11 cellular contexts compared by ENCODE assay signal in the genomic region with DNA sequence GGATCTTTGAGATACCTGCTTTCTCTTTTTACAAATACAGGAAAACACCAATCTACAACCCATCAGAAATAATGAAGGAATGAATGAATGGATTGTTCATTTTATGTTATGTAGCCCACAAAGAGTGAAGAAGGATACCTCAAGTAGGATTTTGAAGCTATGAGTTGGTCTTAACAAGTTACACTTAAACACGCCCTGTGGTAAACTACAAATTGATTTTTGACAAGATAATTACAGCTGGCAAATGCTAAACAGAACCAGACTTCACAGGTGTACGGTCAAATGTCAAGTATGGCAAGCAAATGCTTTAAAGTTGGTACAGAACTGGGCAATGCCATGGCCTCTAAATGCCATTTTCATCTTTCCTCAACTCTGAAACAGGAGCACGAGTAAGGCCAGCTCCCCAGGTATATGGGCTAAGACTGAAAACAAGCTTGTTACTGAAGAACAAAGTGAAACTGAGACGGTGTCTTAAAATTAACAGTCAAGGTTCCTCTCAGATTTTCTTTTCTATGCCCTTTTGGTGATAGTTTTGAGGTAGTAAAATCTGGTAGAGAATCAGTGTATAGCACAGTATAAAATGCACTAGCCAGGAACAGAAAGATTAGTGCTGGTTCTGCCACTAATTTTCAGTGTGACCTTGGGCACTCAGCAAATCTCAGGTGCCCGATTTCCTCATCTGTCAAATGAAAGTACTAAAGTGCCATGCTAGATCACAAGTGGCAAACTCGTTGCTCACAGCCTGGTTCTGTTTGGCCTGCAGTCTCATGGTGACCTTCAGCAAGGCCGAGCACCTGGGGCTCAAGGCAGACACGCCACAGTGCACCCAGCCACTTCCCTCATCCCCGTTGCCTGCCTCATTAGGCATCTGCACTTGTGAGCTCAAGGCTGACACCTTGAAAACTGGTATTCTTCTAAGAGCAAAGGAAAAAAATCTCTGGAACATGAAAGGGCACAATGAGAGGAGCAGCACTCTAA. TPM values are rescaled to one million over a fixed set of nuclear protein-coding genes. Genes with fewer than 3 reads are reported as not detected.
DNase-seq lines count a peak whose midpoint lies in the region; ATAC-seq, FAIRE-seq and TF ChIP-seq lines count a peak whose summit lies in the region.
"Had no signal": no experiment of that assay in that cellular context is flagged by ENCODE, and none has a peak within 500 bp of the region (broad histone marks: within the 10 kb centered on the region; RNA-seq: fewer than 3 reads in every experiment).

No MANE protein-coding gene starts in this region.

- H3K36me3 ChIP-seq in Peyer's patch: peaks cover 0 to 13% (median 0%) of the 10 kb centered on the region in 3 donors

- peak overlapping the region in 2 of 4 donors; percentile 10 to 59 for H3K27ac ChIP-seq in Peyer's patch
- H3K27ac ChIP-seq: esophagus muscularis mucosa had no signal

- H3K4me3 ChIP-seq in Peyer's patch: no peak overlapping the region
- H3K4me3 ChIP-seq: esophagus muscularis mucosa had no signal

- H3K4me1 ChIP-seq in Peyer's patch: peaks cover 0 to 5% (median 0%) of the 10 kb centered on the region in 4 donors

- no peak for TF ChIP-seq POLR2A in Peyer's patch (IDR thresholded peaks at IDR 0.05)

- H3K9me3 ChIP-seq in Peyer's patch: no peaks in the 10 kb centered on the region
- H3K9me3 ChIP-seq: esophagus muscularis mucosa had no signal

- no peak for TF ChIP-seq CTCF in Peyer's patch (IDR thresholded peaks at IDR 0.05)

- H3K27me3 ChIP-seq in Peyer's patch: no peaks in the 10 kb centered on the region
- H3K27me3 ChIP-seq: esophagus muscularis mucosa had no signal

- peak; percentile 68 for ATAC-seq in GM21786 (IDR thresholded peaks at IDR 0.05; ENCODE audit: unreplicated experiment)
- peak; percentile 70 for ATAC-seq in left lobe of liver

- FAIRE-seq in GM18507 (lab: Jason Lieb, UNC): peak; percentile 71

- DNase-seq in GM18507 (ENCODE audit: extremely low spot score, insufficient read length, low read depth): no peak
- DNase-seq in Peyer's patch: peak in 2 of 3 donors; percentile 66 to 67
- no peak for DNase-seq in left lobe of liver (ENCODE audit: low spot score)
- DNase-seq in NCI-H524 (lab: John Stamatoyannopoulos, UW): no peak
- DNase-seq in hepatic stellate cell (ENCODE audit: low spot score): no peak
- no peak for DNase-seq in NCI-H2227 (lab: John Stamatoyannopoulos, UW; ENCODE audit: unreplicated experiment)
- DNase-seq in NCI-H446 (lab: John Stamatoyannopoulos, UW): no peak
- DNase-seq: GOT3, NCI-H345 had no signal

RNA-seq across cellular contexts. Expression of gene RUVBL1, which starts 9.5 kb away (rescaled TPM):
- total RNA-seq in Peyer's patch (10 to 100 TPM in 3 of 4 donors, 1 to 10 TPM in 1; 8.9 to 22.3 (median 14.5) TPM), left lobe of liver (11.3 TPM)

RNA-seq across cellular contexts. Expression of gene EEFSEC, which starts 39.2 kb away (rescaled TPM):
- total RNA-seq in Peyer's patch (10 to 100 TPM; 11.7 to 50.3 (median 19.6) TPM), left lobe of liver (12.8 TPM)

Comparison
In these comparisons a context has a peak if more than half of its experiments do, and no peak if none do; other contexts are left out.
1. DNase-seq: peak in Peyer's patch (2 of 3); none in GM18507 (single experiment), left lobe of liver (single experiment), NCI-H524 (0 of 2), hepatic stellate cell (single experiment), NCI-H2227 (single experiment) and NCI-H446 (0 of 2).